Comparison of ENCODE assay signal across 8 cellular contexts in the genomic region with DNA sequence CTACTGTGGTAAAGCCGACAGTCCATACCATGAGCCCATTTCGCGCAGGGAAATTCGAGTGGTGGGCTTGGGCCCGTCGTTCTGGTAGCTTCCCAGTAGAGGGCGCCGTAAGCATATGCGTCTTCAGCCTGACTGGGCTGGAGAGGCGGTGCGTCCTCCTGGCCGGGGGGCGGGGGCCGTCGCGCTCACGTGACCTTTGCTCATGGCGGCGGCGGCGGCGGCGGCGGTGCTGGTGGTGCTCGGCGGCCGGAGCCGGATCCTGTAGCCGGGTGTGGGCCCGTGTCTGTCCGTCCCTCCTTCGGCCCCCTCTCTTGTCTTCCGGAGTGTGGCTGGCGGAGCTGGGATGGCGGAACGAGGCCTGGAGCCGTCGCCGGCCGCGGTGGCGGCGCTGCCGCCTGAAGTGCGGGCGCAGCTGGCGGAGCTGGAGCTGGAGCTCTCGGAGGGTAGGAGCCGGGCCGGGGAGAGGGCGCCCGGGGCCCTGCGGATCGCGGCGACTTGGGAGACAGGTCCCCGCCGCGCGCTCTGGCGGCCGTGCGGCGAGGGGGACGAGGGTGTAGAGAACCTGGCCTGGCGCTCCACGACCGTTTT. TPM values are rescaled to one million over a fixed set of nuclear protein-coding genes. Genes with fewer than 3 reads are reported as not detected.
DNase-seq lines count a peak whose midpoint lies in the region; ATAC-seq and TF ChIP-seq lines count a peak whose summit lies in the region.

A gene with protein sequence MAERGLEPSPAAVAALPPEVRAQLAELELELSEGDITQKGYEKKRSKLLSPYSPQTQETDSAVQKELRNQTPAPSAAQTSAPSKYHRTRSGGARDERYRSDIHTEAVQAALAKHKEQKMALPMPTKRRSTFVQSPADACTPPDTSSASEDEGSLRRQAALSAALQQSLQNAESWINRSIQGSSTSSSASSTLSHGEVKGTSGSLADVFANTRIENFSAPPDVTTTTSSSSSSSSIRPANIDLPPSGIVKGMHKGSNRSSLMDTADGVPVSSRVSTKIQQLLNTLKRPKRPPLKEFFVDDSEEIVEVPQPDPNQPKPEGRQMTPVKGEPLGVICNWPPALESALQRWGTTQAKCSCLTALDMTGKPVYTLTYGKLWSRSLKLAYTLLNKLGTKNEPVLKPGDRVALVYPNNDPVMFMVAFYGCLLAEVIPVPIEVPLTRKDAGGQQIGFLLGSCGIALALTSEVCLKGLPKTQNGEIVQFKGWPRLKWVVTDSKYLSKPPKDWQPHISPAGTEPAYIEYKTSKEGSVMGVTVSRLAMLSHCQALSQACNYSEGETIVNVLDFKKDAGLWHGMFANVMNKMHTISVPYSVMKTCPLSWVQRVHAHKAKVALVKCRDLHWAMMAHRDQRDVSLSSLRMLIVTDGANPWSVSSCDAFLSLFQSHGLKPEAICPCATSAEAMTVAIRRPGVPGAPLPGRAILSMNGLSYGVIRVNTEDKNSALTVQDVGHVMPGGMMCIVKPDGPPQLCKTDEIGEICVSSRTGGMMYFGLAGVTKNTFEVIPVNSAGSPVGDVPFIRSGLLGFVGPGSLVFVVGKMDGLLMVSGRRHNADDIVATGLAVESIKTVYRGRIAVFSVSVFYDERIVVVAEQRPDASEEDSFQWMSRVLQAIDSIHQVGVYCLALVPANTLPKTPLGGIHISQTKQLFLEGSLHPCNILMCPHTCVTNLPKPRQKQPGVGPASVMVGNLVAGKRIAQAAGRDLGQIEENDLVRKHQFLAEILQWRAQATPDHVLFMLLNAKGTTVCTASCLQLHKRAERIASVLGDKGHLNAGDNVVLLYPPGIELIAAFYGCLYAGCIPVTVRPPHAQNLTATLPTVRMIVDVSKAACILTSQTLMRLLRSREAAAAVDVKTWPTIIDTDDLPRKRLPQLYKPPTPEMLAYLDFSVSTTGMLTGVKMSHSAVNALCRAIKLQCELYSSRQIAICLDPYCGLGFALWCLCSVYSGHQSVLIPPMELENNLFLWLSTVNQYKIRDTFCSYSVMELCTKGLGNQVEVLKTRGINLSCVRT (N-terminal part only) (plus strand): TSS at position 188 of the 588 bp plus-strand sequence. CDS start 156 bp downstream, at position 344.

- peak within 1 kb of the TSS; percentile 70 for H4K91ac ChIP-seq in IMR-90 (ENCODE audit: insufficient read depth, low read depth, low read length)

- H2BK5ac ChIP-seq in IMR-90 (ENCODE audit: low read depth, low read length, poor library complexity, severe bottlenecking): peak within 1 kb of the TSS; percentile 83

- peak within 1 kb of the TSS; percentile 92 for H3K9ac ChIP-seq in IMR-90 (ENCODE audit: low read depth, low read length)
- H3K9ac ChIP-seq in OCI-LY3 (ENCODE audit: low read length): peak within 1 kb of the TSS; percentile 82

- H2BK15ac ChIP-seq in IMR-90 (ENCODE audit: low read depth, low read length): peak within 1 kb of the TSS; percentile 19; the same call in 1 of the 3 replicates

- TF ChIP-seq POLR2A in IMR-90 (IDR thresholded peaks at IDR 0.05; ENCODE audit: low read depth, low read length): 0 out of 2 replicates have a peak, but pooled peaks have one; percentile 1

- WGBS in IMR-90 (ENCODE audit: extremely low coverage in 2 of 2, insufficient read length in 1 of 2), 2 experiments: 0% methylated on average over 5 of the region's 68 CpGs; no CpG with 5 or more reads in 1 of the 2 experiments

- peak within 1 kb of the TSS; percentile 90 for H3K27ac ChIP-seq in IMR-90 (ENCODE audit: insufficient read depth, low read length)
- peak within 1 kb of the TSS; percentile 19; the same call in 1 of the 2 replicates for H3K27ac ChIP-seq in OCI-LY3 (ENCODE audit: low read length)

- DNase-seq in DMS 273 (lab: John Stamatoyannopoulos, UW; ENCODE audit: unreplicated experiment): peak; percentile 92
- DNase-seq in IMR-90: peak; percentile 84
- peak; percentile 96 for DNase-seq in activated T-cell treated with anti-CD3 and anti-CD28 coated beads for 24 hours (ENCODE audit: low read depth)
- peak; percentile 92 for DNase-seq in epithelial cell of esophagus (ENCODE audit: low read depth)
- peak; percentile 90 to 95 for DNase-seq in stimulated activated CD8-positive, alpha-beta memory T cell treated with anti-CD3 and anti-CD28 coated beads, Interleukin-2, amount 100 ng/mL, for 48 hours (ENCODE audit: low read depth in 2 of 2)

- CTCF ChIA-PET in IMR-90 (lab: Yijun Ruan, JAX): interaction anchor here (1.0 to 1.6 kb wide), 6 partner anchors 90 to 208 kb away, joined by 3 to 9 read pairs (median 4); no protein-coding TSS in a partner anchor

- H3K4me1 ChIP-seq in IMR-90 (ENCODE audit: control insufficient read depth, insufficient read depth, low read length): peaks cover 2% of the 10 kb centered on the region; the same call in 1 of the 2 replicates
- peaks cover 8% of the 10 kb centered on the region; the same call in 1 of the 2 replicates for H3K4me1 ChIP-seq in OCI-LY3 (ENCODE audit: low read length)
- peaks cover 44% of the 10 kb centered on the region for H3K4me1 ChIP-seq in mononuclear cell (ENCODE audit: insufficient read depth, low read length)

- peaks cover 21% of the 10 kb centered on the region for H4K20me1 ChIP-seq in IMR-90 (ENCODE audit: insufficient read depth, low read length)
- peaks cover 5% of the 10 kb centered on the region; the same call in 1 of the 2 replicates for H4K20me1 ChIP-seq in OCI-LY3 (ENCODE audit: insufficient read depth, low read length)

- peaks cover 19 to 41% of the 10 kb centered on the region in 2 experiments for H3K79me1 ChIP-seq in IMR-90 (ENCODE audit: low read depth in 1 of 2, low read length in 2 of 2)

- peak within 1 kb of the TSS; percentile 70 for H2AK9ac ChIP-seq in IMR-90 (replicated peaks; ENCODE audit: low read depth, low read length, poor library complexity)

- H3K14ac ChIP-seq in IMR-90 (replicated peaks; ENCODE audit: low read depth, low read length): peak within 1 kb of the TSS; percentile 88

- peak within 1 kb of the TSS; percentile 74 for H3K4ac ChIP-seq in IMR-90 (ENCODE audit: low read depth, low read length)

- H3K56ac ChIP-seq in IMR-90 (ENCODE audit: extremely low read depth, insufficient read depth, low read length): peak within 1 kb of the TSS; percentile 74

- H2AFZ ChIP-seq in IMR-90 (replicated peaks; ENCODE audit: low read length, poor library complexity) (peak within 1 kb of the TSS; percentile 96), OCI-LY3 (ENCODE audit: low read depth, low read length) (peak within 1 kb of the TSS; percentile 73)

- BruUV-seq in IMR-90 (replicated peaks; lab: Mats Ljungman, UMichigan): no TSS peak

- intact Hi-C loops in IMR-90 (cut with micrococcal nuclease): loop anchor here (1.0 to 5.0 kb wide), 3 partner anchors 117 to 230 kb away; no protein-coding TSS in a partner anchor

- no peaks in the 10 kb centered on the region for H3K9me1 ChIP-seq in IMR-90 (ENCODE audit: insufficient read depth, low read length)

- TF ChIP-seq RAD21 in IMR-90 (IDR thresholded peaks at IDR 0.05; ENCODE audit: low read length): peak; percentile 96

- POLR2A ChIA-PET in IMR-90 (lab: Charles Lee; ENCODE audit: unreplicated experiment): no interaction called here

- H3K27me3 ChIP-seq in IMR-90 (ENCODE audit: control insufficient read depth, insufficient read depth, low read length) (no peaks in the 10 kb centered on the region), OCI-LY3 (ENCODE audit: low read depth, low read length) (no peaks in the 10 kb centered on the region), mononuclear cell (ENCODE audit: insufficient read depth, low read length) (no peaks in the 10 kb centered on the region)

- H3K4me2 ChIP-seq in IMR-90 (ENCODE audit: low read depth, low read length) (peak within 1 kb of the TSS; percentile 83), OCI-LY3 (ENCODE audit: low read length) (peak within 1 kb of the TSS; percentile 92)

- peak; percentile 95 for TF ChIP-seq CTCF in IMR-90 (conservative IDR thresholded peaks at IDR 0.05; ENCODE audit: low read depth, low read length)
- peak; percentile 85 for TF ChIP-seq CTCF in OCI-LY3 (IDR thresholded peaks at IDR 0.05; ENCODE audit: low read depth, low read length)
- TF ChIP-seq CTCF in epithelial cell of esophagus (IDR thresholded peaks at IDR 0.05; ENCODE audit: insufficient read depth, low read depth, low read length, missing control alignments): peak; percentile 86

- peak within 1 kb of the TSS; percentile 92 for H3K23ac ChIP-seq in IMR-90 (ENCODE audit: low read depth, low read length)

- peak within 1 kb of the TSS; percentile 48; the same call in 1 of the 2 replicates for H2AK5ac ChIP-seq in IMR-90 (ENCODE audit: low read depth, low read length)

- H3K79me2 ChIP-seq in OCI-LY3 (ENCODE audit: low read length): peaks cover 48% of the 10 kb centered on the region

- peak within 1 kb of the TSS; percentile 2; the same call in 1 of the 2 replicates for H3K18ac ChIP-seq in IMR-90 (ENCODE audit: low read depth, low read length)

- peak within 1 kb of the TSS; percentile 60 to 85; a peak in 3 of 4 replicates for H4K8ac ChIP-seq in IMR-90 (ENCODE audit: low read depth in 2 of 2, low read length in 2 of 2)

- H3K4me3 ChIP-seq in IMR-90 (ENCODE audit: insufficient read depth, low read depth, low read length) (peak within 1 kb of the TSS; percentile 80), OCI-LY3 (ENCODE audit: low read length) (peak within 1 kb of the TSS; percentile 93), epithelial cell of esophagus (ENCODE audit: low read length) (peak within 1 kb of the TSS; percentile 87), mononuclear cell (ENCODE audit: low read length) (peak within 1 kb of the TSS; percentile 91)

- H3K9me3 ChIP-seq in IMR-90 (ENCODE audit: control insufficient read depth, insufficient read depth, low read length) (no peaks in the 10 kb centered on the region; the same call in 1 of the 2 replicates), OCI-LY3 (ENCODE audit: insufficient read depth, low read length) (no peaks in the 10 kb centered on the region), mononuclear cell (ENCODE audit: low read depth, low read length) (peaks cover 4% of the 10 kb centered on the region)

- no peak within 1 kb of the TSS for H2BK20ac ChIP-seq in IMR-90 (ENCODE audit: low read depth, low read length)

- H2BK120ac ChIP-seq in IMR-90 (ENCODE audit: low read depth, low read length): peak within 1 kb of the TSS; percentile 72

- in situ Hi-C loops in IMR-90 (cut with MboI; ENCODE audit: low sequenced_read_pairs): loop anchor here (5.0 to 25.0 kb wide), 2 partner anchors 132 to 857 kb away; no protein-coding TSS in a partner anchor

- H4K5ac ChIP-seq in IMR-90 (ENCODE audit: low read depth, low read length): peak within 1 kb of the TSS; percentile 0; the same call in 1 of the 2 replicates

- peak; percentile 65 for ATAC-seq in GM21526 (IDR thresholded peaks at IDR 0.05; ENCODE audit: low FRiP score, unreplicated experiment)
- peak; percentile 93 for ATAC-seq in IMR-90 (ENCODE audit: low read depth)

- H3K36me3 ChIP-seq in IMR-90 (ENCODE audit: control insufficient read depth, insufficient read depth, low read length) (no peaks in the 10 kb centered on the region), OCI-LY3 (replicated peaks; ENCODE audit: low read depth, low read length) (peaks cover 5% of the 10 kb centered on the region)

- dilution Hi-C loops in IMR-90 (cut with HindIII; ENCODE audit: low sequenced_read_pairs, unreplicated experiment): no loop called here

RNA-seq across cellular contexts. Expression of the gene that starts here (rescaled TPM):
- total RNA-seq in IMR-90 (2012; rRNA removed) (12.9 and 13.9 TPM in 2 replicates), mononuclear cell (39.9 TPM)
- polyA plus RNA-seq in IMR-90 (2012; rRNA removed): 6.8 and 7.7 TPM in 2 replicates
- 4.1 and 4.4 TPM in 2 replicates for polyA plus RNA-seq in IMR-90 (2012; cell fraction: cytosol; rRNA removed)
- polyA plus RNA-seq in IMR-90 (2012; cell fraction: nucleus; rRNA removed; ENCODE audit: low replicate concordance): 6.4 and 11.5 TPM in 2 replicates

Comparison
In these comparisons a context has a peak if more than half of its experiments do, and no peak if none do; other contexts are left out.
1. Peak in every context shown above with its lines: DNase-seq, ATAC-seq, H3K4me3 ChIP-seq and H3K27ac ChIP-seq.